In the genomic region with DNA sequence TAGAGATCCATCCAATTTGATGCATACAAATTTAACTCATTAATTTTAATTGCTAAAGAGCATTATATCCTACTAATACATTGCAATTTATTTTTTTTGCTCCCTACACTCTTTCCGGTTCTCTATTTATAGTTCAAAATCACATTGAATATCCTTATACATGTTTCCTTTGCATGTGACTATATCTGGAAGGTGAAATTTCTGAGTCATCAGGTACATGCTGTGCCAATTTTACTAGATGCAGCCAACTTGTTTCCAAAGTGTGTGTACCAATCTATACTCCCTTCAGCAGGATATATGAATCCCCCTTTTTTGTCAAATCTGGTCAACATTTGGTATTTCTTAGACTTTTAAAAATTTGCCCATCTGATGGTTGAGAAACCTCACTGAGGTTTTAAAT, we compare ENCODE assay signal across 20 cellular contexts.
A peak's percentile ranks its signal among the peaks of the same experiment; 100 is the strongest.
DNase-seq lines count a peak whose midpoint lies in the region; ATAC-seq and TF ChIP-seq lines count a peak whose summit lies in the region.
"Had no signal": no experiment of that assay in that cellular context is flagged by ENCODE, and none has a peak within 500 bp of the region (broad histone marks: within the 10 kb centered on the region; RNA-seq: fewer than 3 reads in every experiment).

No MANE protein-coding gene starts in this region.

- no peaks in the 10 kb centered on the region for H3K36me3 ChIP-seq in ascending aorta
- no peaks in the 10 kb centered on the region for H3K36me3 ChIP-seq in naive thymus-derived CD4-positive, alpha-beta T cell (ENCODE audit: control insufficient read depth in 2 of 3, insufficient read depth in 3 of 3, low read length in 3 of 3)

- H3K27ac Mint-ChIP-seq in naive thymus-derived CD4-positive, alpha-beta T cell: no peak overlapping the region

- H3K27ac ChIP-seq in RWPE1: no peak overlapping the region
- H3K27ac ChIP-seq in foreskin keratinocyte: no peak overlapping the region
- H3K27ac ChIP-seq in ascending aorta: no peak overlapping the region
- H3K27ac ChIP-seq in naive thymus-derived CD4-positive, alpha-beta T cell (ENCODE audit: low read depth, low read length): no peak overlapping the region
- H3K27ac ChIP-seq: A549, C4-2B, SK-N-MC had no signal

- no peaks in the 10 kb centered on the region for H3K9me3 ChIP-seq in ascending aorta
- no peaks in the 10 kb centered on the region for H3K9me3 ChIP-seq in naive thymus-derived CD4-positive, alpha-beta T cell (ENCODE audit: control insufficient read depth in 2 of 3, low read length in 3 of 3)
- H3K9me3 ChIP-seq: A549 had no signal

- H3K4me1 ChIP-seq in foreskin keratinocyte: peaks cover 10% of the 10 kb centered on the region
- H3K4me1 ChIP-seq in ascending aorta: no peaks in the 10 kb centered on the region
- no peaks in the 10 kb centered on the region for H3K4me1 ChIP-seq in naive thymus-derived CD4-positive, alpha-beta T cell (ENCODE audit: control insufficient read depth in 2 of 2, insufficient read depth in 2 of 2, low read length in 2 of 2)
- H3K4me1 ChIP-seq: A549 had no signal

- intact Hi-C loops in ascending aorta (cut with DNase I): no loop called here
- intact Hi-C loops in naive thymus-derived CD4-positive, alpha-beta T cell (cut with micrococcal nuclease): no loop called here

- H3K9me3 Mint-ChIP-seq in naive thymus-derived CD4-positive, alpha-beta T cell: peaks cover 0 to 2% (median 0%) of the 10 kb centered on the region in 11 donors

- TF ChIP-seq CTCF in RWPE1 (conservative IDR thresholded peaks at IDR 0.05; ENCODE audit: low read depth) (no peak), foreskin keratinocyte (conservative IDR thresholded peaks at IDR 0.05) (no peak), ascending aorta (IDR thresholded peaks at IDR 0.05) (no peak)

- H3K27me3 Mint-ChIP-seq in naive thymus-derived CD4-positive, alpha-beta T cell: peaks cover 0 to 34% (median 7%) of the 10 kb centered on the region in 5 donors

- H3K27me3 ChIP-seq in foreskin keratinocyte (no peaks in the 10 kb centered on the region), ascending aorta (no peaks in the 10 kb centered on the region)
- no peaks in the 10 kb centered on the region for H3K27me3 ChIP-seq in naive thymus-derived CD4-positive, alpha-beta T cell (ENCODE audit: control insufficient read depth in 2 of 2, insufficient read depth in 2 of 2, low read length in 2 of 2)

- no peaks in the 10 kb centered on the region for H3K4me1 Mint-ChIP-seq in naive thymus-derived CD4-positive, alpha-beta T cell

- ATAC-seq in foreskin keratinocyte: peak; percentile 43
- ATAC-seq in naive thymus-derived CD4-positive, alpha-beta T cell: no peak
- ATAC-seq: A549, HepG2 had no signal

- POLR2A ChIA-PET in RWPE1 (lab: Yijun Ruan, JAX; ENCODE audit: low non-redundant PET): no interaction called here
- POLR2A ChIA-PET in naive thymus-derived CD4-positive, alpha-beta T cell (lab: Charles Lee): no interaction called here

- DNase-seq in HT1080 (ENCODE audit: low read depth) (peak; percentile 67), RWPE1 (ENCODE audit: low spot score) (peak; percentile 33), dermis blood vessel endothelial cell (peak; percentile 75), foreskin keratinocyte (peak; percentile 22 to 59), GOT3 (lab: John Stamatoyannopoulos, UW) (no peak), ascending aorta (ENCODE audit: low spot score in 2 of 2) (no peak)
- DNase-seq in activated CD4-positive, alpha-beta T cell treated with anti-CD3 and anti-CD28 coated beads, Interleukin-2, amount 50 U/mL, for 1 hour: no peak
- DNase-seq in naive thymus-derived CD4-positive, alpha-beta T cell: no peak
- DNase-seq: DMS153, KG1, MM.1S, NCI-H1105, NCI-H1694 treated with DMSO at 0.1 percent for 48 hours, NCI-H2107, NCI-H345, Right ventricle myocardium superior had no signal

- no peaks in the 10 kb centered on the region for H3K36me3 Mint-ChIP-seq in naive thymus-derived CD4-positive, alpha-beta T cell

- H3K4me3 ChIP-seq in ascending aorta: no peak overlapping the region
- no peak overlapping the region for H3K4me3 ChIP-seq in naive thymus-derived CD4-positive, alpha-beta T cell (ENCODE audit: low read length)
- H3K4me3 ChIP-seq: A549, SK-N-MC had no signal

- no peak overlapping the region for H3K4me3 Mint-ChIP-seq in naive thymus-derived CD4-positive, alpha-beta T cell

- CTCF ChIA-PET in RWPE1 (lab: Yijun Ruan, JAX): no interaction called here
- CTCF ChIA-PET in naive thymus-derived CD4-positive, alpha-beta T cell (lab: Charles Lee): no interaction called here

Comparison
In these comparisons a context has a peak if more than half of its experiments do, and no peak if none do; other contexts are left out.
1. DNase-seq: peak in HT1080 (single experiment), RWPE1 (single experiment), dermis blood vessel endothelial cell (single experiment) and foreskin keratinocyte (2 of 2); none in activated CD4-positive, alpha-beta T cell treated with anti-CD3 and anti-CD28 coated beads, Interleukin-2, amount 50 U/mL, for 1 hour (single experiment), GOT3 (single experiment), ascending aorta (0 of 2) and naive thymus-derived CD4-positive, alpha-beta T cell (0 of 9).